Comparison of ENCODE assay signal across 8 cellular contexts in genomic region chr3:37862712-37863551, GRCh38. TPM values are rescaled to one million over a fixed set of nuclear protein-coding genes. Genes with fewer than 3 reads are reported as not detected.
DNase-seq lines count a peak whose midpoint lies in the region; ATAC-seq and TF ChIP-seq lines count a peak whose summit lies in the region.

No MANE protein-coding gene starts in this region.

- peak overlapping the region; percentile 70 for H3K4me2 ChIP-seq in trophoblast cell (ENCODE audit: low read length)

- peak overlapping the region; percentile 6 for H3K9ac ChIP-seq in trophoblast cell (ENCODE audit: low read length)

- H2AFZ ChIP-seq in trophoblast cell (ENCODE audit: insufficient read depth, low read length, poor library complexity), result no peak overlapping the region

- no peak overlapping the region for H3K27ac ChIP-seq in trophoblast cell (ENCODE audit: low read depth, low read length)

- H3K27me3 ChIP-seq in trophoblast cell (ENCODE audit: insufficient read depth, low read length), result no peaks in the 10 kb centered on the region

- H3K4me1 ChIP-seq in trophoblast cell (ENCODE audit: control insufficient read depth in 1 of 2, insufficient read depth in 2 of 2, low read length in 2 of 2), result peaks cover 24 to 29% of the 10 kb centered on the region in 2 experiments

- ATAC-seq in GM18868 (IDR thresholded peaks at IDR 0.05; ENCODE audit: unreplicated experiment), result no peak

- peak overlapping the region; percentile 75 for H3K18ac ChIP-seq in trophoblast cell (ENCODE audit: low read length)

- H2BK120ac ChIP-seq in trophoblast cell (ENCODE audit: insufficient read depth, low read length, poor library complexity), result no peak overlapping the region

- H4K12ac ChIP-seq in trophoblast cell (ENCODE audit: low read depth, low read length), result no peak overlapping the region

- no peak overlapping the region for H2BK5ac ChIP-seq in trophoblast cell (ENCODE audit: low read depth, low read length, poor library complexity)

- peak overlapping the region; percentile 1 for H3K23ac ChIP-seq in trophoblast cell (ENCODE audit: low read length)

- peak; percentile 9 to 34 for DNase-seq in NCI-H524 (lab: John Stamatoyannopoulos, UW)
- no peak for DNase-seq in NCI-H524 treated with DMSO at 0.1 percent for 48 hours (lab: John Stamatoyannopoulos, UW)
- DNase-seq in globus pallidus (ENCODE audit: low spot score), result peak; percentile 46
- DNase-seq in trophoblast cell, result no peak
- no peak for DNase-seq in CD1c-positive myeloid dendritic cell (ENCODE audit: extremely low spot score)
- DNase-seq in NCI-H1092 treated with DMSO at 0.1 percent for 48 hours (lab: John Stamatoyannopoulos, UW), result no peak

- no peak overlapping the region for H3K14ac ChIP-seq in trophoblast cell (ENCODE audit: low read length)

- H3K4me3 ChIP-seq in WI38 (ENCODE audit: low read depth, low read length) (peak overlapping the region; percentile 71), trophoblast cell (ENCODE audit: low read depth, low read length) (peak overlapping the region; percentile 95)

- no peaks in the 10 kb centered on the region for H3K36me3 ChIP-seq in trophoblast cell (ENCODE audit: control insufficient read depth in 1 of 2, insufficient read depth in 2 of 2, low read length in 2 of 2)

- no peak overlapping the region for H2BK12ac ChIP-seq in trophoblast cell (ENCODE audit: low read length)

- no peak overlapping the region for H4K91ac ChIP-seq in trophoblast cell (ENCODE audit: low read depth, low read length)

- no peak for TF ChIP-seq CTCF in WI38 (IDR thresholded peaks at IDR 0.05; ENCODE audit: low read depth, low read length)

- H2AK5ac ChIP-seq in trophoblast cell (ENCODE audit: low read length), result no peak overlapping the region

- peaks cover 12% of the 10 kb centered on the region for H3K79me1 ChIP-seq in trophoblast cell (ENCODE audit: low read length)

- no peaks in the 10 kb centered on the region for H3K9me3 ChIP-seq in trophoblast cell (ENCODE audit: insufficient read depth, low read depth, low read length)

- WGBS in trophoblast cell (ENCODE audit: extremely low coverage, insufficient coverage, insufficient read length), result no CpG with 5 or more reads among the region's 10 CpGs

- H3K79me2 ChIP-seq in trophoblast cell (ENCODE audit: control insufficient read depth, insufficient read depth, low read length, poor library complexity), result peaks cover 12% of the 10 kb centered on the region

- H3K4ac ChIP-seq in trophoblast cell (ENCODE audit: low read depth, low read length), result no peak overlapping the region

- no peak overlapping the region for H4K8ac ChIP-seq in trophoblast cell (ENCODE audit: low read depth, low read length)

RNA-seq across cellular contexts. Expression of gene CTDSPL, which starts 1.3 kb away (rescaled TPM):
- 13.2 and 13.3 TPM in 2 replicates for polyA plus RNA-seq in trophoblast cell (2013)

Comparison
In these comparisons a context has a peak if more than half of its experiments do, and no peak if none do; other contexts are left out.
1. DNase-seq: peak in NCI-H524 (2 of 2) and globus pallidus (single experiment); none in NCI-H524 treated with DMSO at 0.1 percent for 48 hours (single experiment), trophoblast cell (0 of 2), CD1c-positive myeloid dendritic cell (single experiment) and NCI-H1092 treated with DMSO at 0.1 percent for 48 hours (single experiment).